ENCODE assay signal across 21 cellular contexts in genomic region chr2:119063146-119063545, GRCh38.
DNase-seq lines count a peak whose midpoint lies in the region; ATAC-seq and TF ChIP-seq lines count a peak whose summit lies in the region.
"Had no signal": no experiment of that assay in that cellular context is flagged by ENCODE, and none has a peak within 500 bp of the region (broad histone marks: within the 10 kb centered on the region; RNA-seq: fewer than 3 reads in every experiment).

No MANE protein-coding gene starts in this region.

- ATAC-seq in upper lobe of right lung (peak; percentile 10), sciatic nerve (no peak), HG02885 (IDR thresholded peaks at IDR 0.05; ENCODE audit: poor library complexity, unreplicated experiment) (no peak)
- ATAC-seq: GM12878, HCT116, K562 had no signal

- DNase-seq in D341Med (ENCODE audit: low spot score), result peak; percentile 4
- peak; percentile 51 for DNase-seq in DMS79 (lab: John Stamatoyannopoulos, UW)
- no peak for DNase-seq in upper lobe of right lung
- DNase-seq in sciatic nerve (ENCODE audit: low spot score), result no peak
- DNase-seq: ACHN; BE2C; C1 segment of cervical spinal cord; Caco-2; CD4-positive, alpha-beta T cell; DMS153; DND-41; EL; GOT3; H7; IMR-90 had no signal

- H3K9me3 ChIP-seq in upper lobe of right lung, result no peaks in the 10 kb centered on the region
- H3K9me3 ChIP-seq: BE2C, Caco-2 had no signal

- TF ChIP-seq CTCF in VCaP (conservative IDR thresholded peaks at IDR 0.05), result no peak
- no peak for TF ChIP-seq CTCF in upper lobe of right lung (IDR thresholded peaks at IDR 0.05)

- H3K4me3 ChIP-seq in upper lobe of right lung, result no peak overlapping the region
- H3K4me3 ChIP-seq: GM12878, K562 had no signal

- peaks cover 3% of the 10 kb centered on the region for H3K4me1 ChIP-seq in upper lobe of right lung
- H3K4me1 ChIP-seq: BE2C had no signal

- intact Hi-C loops in upper lobe of right lung (cut with DNase I), result no loop called here
- intact Hi-C loops in sciatic nerve (cut with DNase I), result no loop called here

- no peaks in the 10 kb centered on the region for H3K27me3 ChIP-seq in upper lobe of right lung
- H3K27me3 ChIP-seq: BE2C had no signal

- H3K27ac ChIP-seq in VCaP, result peak overlapping the region; percentile 68
- no peak overlapping the region for H3K27ac ChIP-seq in upper lobe of right lung
- H3K27ac ChIP-seq: HL-60 had no signal

- H3K36me3 ChIP-seq in upper lobe of right lung, result no peaks in the 10 kb centered on the region
- H3K36me3 ChIP-seq: BE2C had no signal

Comparison
In these comparisons a context has a peak if more than half of its experiments do, and no peak if none do; other contexts are left out.
1. DNase-seq: peak in D341Med (single experiment) and DMS79 (single experiment); none in upper lobe of right lung (single experiment) and sciatic nerve (single experiment).